Comparison of ENCODE assay signal across 8 cellular contexts in genomic region chr2:15186118-15186517, GRCh38.
"Had no signal": no experiment of that assay in that cellular context is flagged by ENCODE, and none has a peak within 500 bp of the region (broad histone marks: within the 10 kb centered on the region; RNA-seq: fewer than 3 reads in every experiment).

No MANE protein-coding gene starts in this region.

- ATAC-seq: GM12878 had no signal

- FAIRE-seq: G401.6, GM12891, GM12892, GM18507, GM19239 had no signal

- H3K4me3 ChIP-seq: GM12878 had no signal

- DNase-seq: GDM1, GF-D8 had no signal
